In genomic region chr20:56439784-56440291, GRCh38 we compare ENCODE assay signal across 10 cellular contexts. TPM values are rescaled to one million over a fixed set of nuclear protein-coding genes. Genes with fewer than 3 reads are reported as not detected.
DNase-seq lines count a peak whose midpoint lies in the region; ATAC-seq, FAIRE-seq and TF ChIP-seq lines count a peak whose summit lies in the region.
"Had no signal": no experiment of that assay in that cellular context is flagged by ENCODE, and none has a peak within 500 bp of the region (broad histone marks: within the 10 kb centered on the region; RNA-seq: fewer than 3 reads in every experiment).

No MANE protein-coding gene starts in this region.

- CTCF ChIA-PET in CD8-positive, alpha-beta T cell (lab: Charles Lee), result interaction anchor here (0.9 to 1.4 kb wide), 2 partner anchors 21 to 41 kb away, joined by 3 read pairs; no protein-coding TSS in a partner anchor
- CTCF ChIA-PET in endothelial cell of umbilical vein (lab: Charles Lee), result interaction anchor here (0.6 kb wide), 1 partner anchor 31 kb away, joined by 3 read pairs; no protein-coding TSS in a partner anchor

- dilution Hi-C loops in endothelial cell of umbilical vein (cut with MboI; ENCODE audit: extremely low pct_ligation_motif_present, low sequenced_read_pairs), result no loop called here

- H3K4me3 Mint-ChIP-seq in CD8-positive, alpha-beta T cell, result peak overlapping the region; percentile 60
- H3K4me3 Mint-ChIP-seq in neural progenitor cell, result no peak overlapping the region

- H3K27me3 ChIP-seq in CD8-positive, alpha-beta T cell (ENCODE audit: insufficient read depth, low read length), result no peaks in the 10 kb centered on the region
- H3K27me3 ChIP-seq in endothelial cell of umbilical vein (ENCODE audit: control insufficient read depth in 2 of 2, insufficient read depth in 2 of 2, low read length in 2 of 2), result peaks cover 4 to 13% of the 10 kb centered on the region in 2 experiments
- H3K27me3 ChIP-seq in neural progenitor cell, result no peaks in the 10 kb centered on the region
- H3K27me3 ChIP-seq: tibial artery had no signal

- peak overlapping the region; percentile 83 for H3K27ac Mint-ChIP-seq in CD8-positive, alpha-beta T cell
- peak overlapping the region; percentile 26 for H3K27ac Mint-ChIP-seq in neural progenitor cell

- H3K27ac ChIP-seq in CD8-positive, alpha-beta T cell (ENCODE audit: low read depth, low read length), result peak overlapping the region; percentile 16
- H3K27ac ChIP-seq in endothelial cell of umbilical vein (ENCODE audit: insufficient read depth, low read depth, low read length) (no peak overlapping the region), neural progenitor cell (no peak overlapping the region)
- H3K27ac ChIP-seq: tibial artery had no signal

- no peaks in the 10 kb centered on the region for H3F3A ChIP-seq in neural progenitor cell (ENCODE audit: low read depth)

- H2AFZ ChIP-seq in endothelial cell of umbilical vein (ENCODE audit: low read depth, low read length) (no peak overlapping the region), neural progenitor cell (replicated peaks) (no peak overlapping the region)

- no peaks in the 10 kb centered on the region for H3K9me3 ChIP-seq in CD8-positive, alpha-beta T cell (ENCODE audit: low read length)
- no peaks in the 10 kb centered on the region for H3K9me3 ChIP-seq in endothelial cell of umbilical vein (replicated peaks; ENCODE audit: control insufficient read depth, insufficient read depth, low read length)
- no peaks in the 10 kb centered on the region for H3K9me3 ChIP-seq in neural progenitor cell (ENCODE audit: low read depth)
- H3K9me3 ChIP-seq: tibial artery had no signal

- H3K4me3 ChIP-seq in CD8-positive, alpha-beta T cell (ENCODE audit: low read depth, low read length), result no peak overlapping the region
- H3K4me3 ChIP-seq in endothelial cell of umbilical vein (replicated peaks in 1 of 3; ENCODE audit: insufficient read depth in 1 of 3, low read depth in 1 of 3, low read length in 3 of 3) (no peak overlapping the region), neural progenitor cell (no peak overlapping the region)
- H3K4me3 ChIP-seq: tibial artery had no signal

- ATAC-seq in CD8-positive, alpha-beta T cell, result peak; percentile 43
- ATAC-seq in GM18867 (IDR thresholded peaks at IDR 0.05; ENCODE audit: unreplicated experiment), result no peak
- no peak for ATAC-seq in GM18873 (IDR thresholded peaks at IDR 0.05; ENCODE audit: low FRiP score, unreplicated experiment)

- POLR2A ChIA-PET in CD8-positive, alpha-beta T cell (lab: Charles Lee), result interaction anchor here (0.7 to 1.9 kb wide), 6 partner anchors 10 to 28 kb away, joined by 3 to 10 read pairs (median 6); partner anchors contain the start of gene CASS4
- POLR2A ChIA-PET in endothelial cell of umbilical vein (lab: Charles Lee), result no interaction called here

- H3K9me1 ChIP-seq in endothelial cell of umbilical vein (replicated peaks; ENCODE audit: control insufficient read depth, extremely low read depth, insufficient read depth, low read length), result no peaks in the 10 kb centered on the region

- DNase-seq in CD8-positive, alpha-beta T cell, result peak in 1 of 7 experiments; percentile 54
- DNase-seq in endothelial cell of umbilical vein (ENCODE audit: low read depth, low spot score) (peak; percentile 23), neural progenitor cell (ENCODE audit: low spot score) (no peak), KG1 (lab: John Stamatoyannopoulos, UW) (no peak), GDM1 (lab: John Stamatoyannopoulos, UW) (no peak)
- DNase-seq: Karpas-422 had no signal

- peaks cover 52% of the 10 kb centered on the region for H3K4me1 ChIP-seq in CD8-positive, alpha-beta T cell (ENCODE audit: insufficient read depth, low read length)
- H3K4me1 ChIP-seq in endothelial cell of umbilical vein (ENCODE audit: control insufficient read depth, extremely low read depth, insufficient read depth, low read length) (no peaks in the 10 kb centered on the region), neural progenitor cell (no peaks in the 10 kb centered on the region)
- H3K4me1 ChIP-seq: tibial artery had no signal

- H3K27me3 Mint-ChIP-seq in CD8-positive, alpha-beta T cell (ENCODE audit: low read depth), result no peaks in the 10 kb centered on the region
- H3K27me3 Mint-ChIP-seq in neural progenitor cell (ENCODE audit: insufficient read depth, low read depth), result peaks cover 2% of the 10 kb centered on the region

- H3K4me1 Mint-ChIP-seq in CD8-positive, alpha-beta T cell (ENCODE audit: low read depth), result peaks cover 61% of the 10 kb centered on the region
- H3K4me1 Mint-ChIP-seq in neural progenitor cell, result peaks cover 4% of the 10 kb centered on the region

- intact Hi-C loops in CD8-positive, alpha-beta T cell (cut with DNase I, micrococcal nuclease), result loop anchor here in 1 of 2 experiments (2.0 to 5.0 kb wide), 2 partner anchors 21 to 38 kb away; no protein-coding TSS in a partner anchor
- intact Hi-C loops in endothelial cell of umbilical vein (cut with micrococcal nuclease), result no loop called here

- TF ChIP-seq CTCF in CD8-positive, alpha-beta T cell (IDR thresholded peaks at IDR 0.05), result no peak
- TF ChIP-seq CTCF in endothelial cell of umbilical vein (IDR thresholded peaks at IDR 0.05; ENCODE audit: extremely low read depth in 1 of 2, insufficient read depth in 1 of 2, low read depth in 1 of 2, low read length in 2 of 2), result no peak
- TF ChIP-seq CTCF in neural progenitor cell (IDR thresholded peaks at IDR 0.05), result no peak

- H3K79me2 ChIP-seq in endothelial cell of umbilical vein (ENCODE audit: control insufficient read depth, insufficient read depth, low read length), result no peaks in the 10 kb centered on the region
- no peaks in the 10 kb centered on the region for H3K79me2 ChIP-seq in neural progenitor cell (ENCODE audit: low read depth)

- peaks cover 25% of the 10 kb centered on the region for H3K36me3 Mint-ChIP-seq in CD8-positive, alpha-beta T cell
- no peaks in the 10 kb centered on the region for H3K36me3 Mint-ChIP-seq in neural progenitor cell

- TF ChIP-seq POLR2A in endothelial cell of umbilical vein (IDR thresholded peaks at IDR 0.05; ENCODE audit: low read depth, low read length), result no peak

- H3K9me3 Mint-ChIP-seq in CD8-positive, alpha-beta T cell, result no peaks in the 10 kb centered on the region
- H3K9me3 Mint-ChIP-seq in neural progenitor cell, result no peaks in the 10 kb centered on the region

- no peak for FAIRE-seq in endothelial cell of umbilical vein (lab: Jason Lieb, UNC)

- BruUV-seq in endothelial cell of umbilical vein (replicated peaks; lab: Mats Ljungman, UMichigan), result no TSS peak

- H4K20me1 ChIP-seq in endothelial cell of umbilical vein (replicated peaks; ENCODE audit: control insufficient read depth, extremely low read depth, insufficient read depth, low read length) (no peaks in the 10 kb centered on the region), neural progenitor cell (ENCODE audit: low read depth) (no peaks in the 10 kb centered on the region)

- H3K36me3 ChIP-seq in CD8-positive, alpha-beta T cell (ENCODE audit: insufficient read depth, low read length), result no peaks in the 10 kb centered on the region
- H3K36me3 ChIP-seq in endothelial cell of umbilical vein (ENCODE audit: control insufficient read depth in 2 of 2, extremely low read depth in 1 of 2, insufficient read depth in 2 of 2, low read length in 2 of 2), result no peaks in the 10 kb centered on the region
- no peaks in the 10 kb centered on the region for H3K36me3 ChIP-seq in neural progenitor cell
- H3K36me3 ChIP-seq: tibial artery had no signal

- no peak overlapping the region for H3K4me2 ChIP-seq in endothelial cell of umbilical vein (ENCODE audit: insufficient read depth, low read length)
- H3K4me2 ChIP-seq in neural progenitor cell, result no peak overlapping the region

- H3K9ac ChIP-seq in endothelial cell of umbilical vein (replicated peaks; ENCODE audit: extremely low read depth, insufficient read depth, low read length), result no peak overlapping the region
- H3K9ac ChIP-seq in neural progenitor cell, result no peak overlapping the region

RNA-seq across cellular contexts. Expression of gene CASS4, which starts 27.8 kb away (rescaled TPM):
- total RNA-seq in CD8-positive, alpha-beta T cell, result 10 to 100 TPM; 23.5 to 26.0 TPM
- polyA plus RNA-seq in PFSK-1 (2012; ENCODE audit: insufficient read length, low read depth), result 0.36 TPM
- total RNA-seq in endothelial cell of umbilical vein (not detected in 2 replicates), neural progenitor cell (ENCODE audit: low replicate concordance) (0.09 TPM in 1 of 2 replicates, not detected in the other)
- polyA plus RNA-seq in endothelial cell of umbilical vein, result not detected in 2 replicates
- not detected in 2 replicates for polyA plus RNA-seq in endothelial cell of umbilical vein (2011; cell fraction: cytosol; rRNA removed)
- polyA plus RNA-seq in endothelial cell of umbilical vein (2011; cell fraction: nucleus; rRNA removed), result 0.06 TPM in 1 of 2 replicates, not detected in the other
- not detected in 2 replicates for polyA plus RNA-seq in endothelial cell of umbilical vein (2012)
- polyA minus RNA-seq in endothelial cell of umbilical vein, result 0.10 and 1.0 TPM in 2 replicates
- not detected for polyA minus RNA-seq in endothelial cell of umbilical vein (2011; cell fraction: cytosol; rRNA and poly(A)+ RNA removed)
- not detected in 2 replicates for polyA minus RNA-seq in endothelial cell of umbilical vein (2011; cell fraction: nucleus; rRNA and poly(A)+ RNA removed)

RNA-seq across cellular contexts. Expression of gene RTF2, which starts 28.6 kb away (rescaled TPM):
- 10 to 100 TPM; 56.5 to 57.6 TPM for total RNA-seq in CD8-positive, alpha-beta T cell
- 78.6 TPM for polyA plus RNA-seq in PFSK-1 (2012; ENCODE audit: insufficient read length, low read depth)
- total RNA-seq in endothelial cell of umbilical vein (82.2 and 84.7 TPM in 2 replicates), neural progenitor cell (ENCODE audit: low replicate concordance) (42.4 and 44.2 TPM in 2 replicates)
- polyA plus RNA-seq in endothelial cell of umbilical vein, result 61.3 and 68.8 TPM in 2 replicates
- polyA plus RNA-seq in endothelial cell of umbilical vein (2011; cell fraction: cytosol; rRNA removed), result 71.9 and 84.2 TPM in 2 replicates
- 53.4 and 62.0 TPM in 2 replicates for polyA plus RNA-seq in endothelial cell of umbilical vein (2011; cell fraction: nucleus; rRNA removed)
- polyA plus RNA-seq in endothelial cell of umbilical vein (2012), result 88.3 and 89.1 TPM in 2 replicates
- 52.8 and 56.8 TPM in 2 replicates for polyA minus RNA-seq in endothelial cell of umbilical vein
- 32.4 TPM for polyA minus RNA-seq in endothelial cell of umbilical vein (2011; cell fraction: cytosol; rRNA and poly(A)+ RNA removed)
- polyA minus RNA-seq in endothelial cell of umbilical vein (2011; cell fraction: nucleus; rRNA and poly(A)+ RNA removed), result 16.4 and 17.0 TPM in 2 replicates

RNA-seq across cellular contexts. Expression of gene CSTF1, which starts 47.4 kb away (rescaled TPM):
- total RNA-seq in CD8-positive, alpha-beta T cell, result 10 to 100 TPM; 20.7 to 26.0 TPM
- polyA plus RNA-seq in PFSK-1 (2012; ENCODE audit: insufficient read length, low read depth), result 23.8 TPM
- total RNA-seq in endothelial cell of umbilical vein (32.9 and 39.6 TPM in 2 replicates), neural progenitor cell (ENCODE audit: low replicate concordance) (72.7 and 87.2 TPM in 2 replicates)
- 49.3 and 51.7 TPM in 2 replicates for polyA plus RNA-seq in endothelial cell of umbilical vein
- 38.8 and 41.4 TPM in 2 replicates for polyA plus RNA-seq in endothelial cell of umbilical vein (2011; cell fraction: cytosol; rRNA removed)
- polyA plus RNA-seq in endothelial cell of umbilical vein (2011; cell fraction: nucleus; rRNA removed), result 33.5 and 34.2 TPM in 2 replicates
- polyA plus RNA-seq in endothelial cell of umbilical vein (2012), result 33.9 and 43.3 TPM in 2 replicates
- 81.1 and 103 TPM in 2 replicates for polyA minus RNA-seq in endothelial cell of umbilical vein
- 56.4 TPM for polyA minus RNA-seq in endothelial cell of umbilical vein (2011; cell fraction: cytosol; rRNA and poly(A)+ RNA removed)
- 19.8 and 31.0 TPM in 2 replicates for polyA minus RNA-seq in endothelial cell of umbilical vein (2011; cell fraction: nucleus; rRNA and poly(A)+ RNA removed)

RNA-seq across cellular contexts. Expression of gene AURKA, which starts 47.8 kb away (rescaled TPM):
- under 1 TPM; 0.22 to 0.81 TPM for total RNA-seq in CD8-positive, alpha-beta T cell
- polyA plus RNA-seq in PFSK-1 (2012; ENCODE audit: insufficient read length, low read depth), result 26.8 TPM
- total RNA-seq in endothelial cell of umbilical vein (56.9 and 57.6 TPM in 2 replicates), neural progenitor cell (ENCODE audit: low replicate concordance) (144 and 186 TPM in 2 replicates)
- 27.3 and 33.1 TPM in 2 replicates for polyA plus RNA-seq in endothelial cell of umbilical vein
- 41.0 and 42.5 TPM in 2 replicates for polyA plus RNA-seq in endothelial cell of umbilical vein (2011; cell fraction: cytosol; rRNA removed)
- polyA plus RNA-seq in endothelial cell of umbilical vein (2011; cell fraction: nucleus; rRNA removed), result 19.0 and 28.6 TPM in 2 replicates
- polyA plus RNA-seq in endothelial cell of umbilical vein (2012), result 29.7 and 55.3 TPM in 2 replicates
- polyA minus RNA-seq in endothelial cell of umbilical vein, result 21.5 and 27.3 TPM in 2 replicates
- polyA minus RNA-seq in endothelial cell of umbilical vein (2011; cell fraction: cytosol; rRNA and poly(A)+ RNA removed), result 90.4 TPM
- polyA minus RNA-seq in endothelial cell of umbilical vein (2011; cell fraction: nucleus; rRNA and poly(A)+ RNA removed), result 9.5 and 12.6 TPM in 2 replicates

Comparison
In these comparisons a context has a peak if more than half of its experiments do, and no peak if none do; other contexts are left out.
1. RNA of gene CASS4, which starts 27.8 kb away (total RNA-seq): 23.5 to 26.0 TPM in CD8-positive, alpha-beta T cell; not detected in endothelial cell of umbilical vein and 0.09 TPM in neural progenitor cell; every median in the first group is over 10 times any median in the second.